ENCODE assay signal across 28 cellular contexts in the genomic region with DNA sequence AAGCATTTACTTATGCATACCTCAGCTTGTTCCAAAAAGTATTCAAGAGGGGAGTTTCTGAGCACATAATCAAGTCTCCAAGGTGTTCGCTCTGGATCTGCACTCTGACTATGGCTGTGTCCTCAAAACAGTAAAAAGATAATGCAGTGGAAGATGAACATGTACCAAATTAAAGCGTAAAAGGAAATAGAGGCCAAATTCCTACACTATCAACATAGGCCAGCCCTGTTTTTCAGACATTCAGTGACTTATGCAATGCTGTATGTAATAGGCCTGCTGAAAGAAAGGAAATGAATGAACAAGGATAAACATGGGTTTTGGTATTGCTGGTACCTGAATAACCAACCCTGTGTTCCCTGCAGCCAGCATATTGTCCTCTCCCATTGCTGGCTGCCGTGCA.
DNase-seq lines count a peak whose midpoint lies in the region; ATAC-seq, FAIRE-seq and TF ChIP-seq lines count a peak whose summit lies in the region.
"Had no signal": no experiment of that assay in that cellular context is flagged by ENCODE, and none has a peak within 500 bp of the region (broad histone marks: within the 10 kb centered on the region; RNA-seq: fewer than 3 reads in every experiment).

No MANE protein-coding gene starts in this region.

- H4K20me1 ChIP-seq in hepatocyte (ENCODE audit: insufficient read depth, poor library complexity, severe bottlenecking) = no peaks in the 10 kb centered on the region

- WGBS in heart left ventricle, 4 donors = 65 to 81% (median 70%) methylated on average over 3 of the region's 3 CpGs
- WGBS in hepatocyte (ENCODE audit: low lambda C conversion rate, missing lambda C conversion rate) = 89% methylated on average over 3 of the region's 3 CpGs
- WGBS in pancreas, 2 donors = 95 to 98% methylated on average over 3 of the region's 3 CpGs

- no peak for ATAC-seq in heart left ventricle
- no peak for ATAC-seq in thoracic aorta (ENCODE audit: insufficient number of reproducible peaks, low FRiP score, low read depth)
- ATAC-seq in pancreas = no peak
- ATAC-seq: activated CD8-positive, alpha-beta T cell treated with anti-CD3 and anti-CD28 coated beads, Interleukin-2, amount 10 ng/mL, durations not matched to agents 7 days and 5 days; CD8-positive, alpha-beta T cell; lower lobe of right lung; Panc1 had no signal

- DNase-seq in heart left ventricle (no peak), cardiac septum (ENCODE audit: low spot score) (no peak), chondrocyte (ENCODE audit: low spot score) (no peak), hepatocyte (ENCODE audit: low spot score) (no peak), thoracic aorta (ENCODE audit: low spot score) (no peak), NOMO-1 treated with dmso at 0.1 percent for 144 hours (lab: John Stamatoyannopoulos, UW; ENCODE audit: unreplicated experiment) (no peak), NCI-H446 (lab: John Stamatoyannopoulos, UW) (no peak), pancreas (no peak)
- DNase-seq: activated CD4-positive, CD25-positive, alpha-beta regulatory T cell treated with anti-CD3 and anti-CD28 coated beads, Interleukin-2, amount 50 U/mL, for 72 hours; activated CD8-positive, alpha-beta T cell treated with anti-CD3 and anti-CD28 coated beads, Interleukin-2, amount 10 ng/mL, durations not matched to agents 7 days and 5 days; activated gamma-delta T cell; AML-193; caudate nucleus; CD8-positive, alpha-beta T cell; DMS 273 treated with DMSO at 0.1 percent for 48 hours; dorsolateral prefrontal cortex; GM23248; islet precursor cell; KG1; lower lobe of right lung; NCI-H146; NCI-H2171; NCI-H524 treated with DMSO at 0.1 percent for 48 hours; T-helper 1 cell had no signal

- H3K27me3 ChIP-seq in heart left ventricle = no peaks in the 10 kb centered on the region
- H3K27me3 ChIP-seq in hepatocyte = no peaks in the 10 kb centered on the region
- no peaks in the 10 kb centered on the region for H3K27me3 ChIP-seq in thoracic aorta (replicated peaks; ENCODE audit: insufficient read depth)
- H3K27me3 ChIP-seq in pancreas = no peaks in the 10 kb centered on the region
- H3K27me3 ChIP-seq: dorsolateral prefrontal cortex, neural progenitor cell had no signal

- H3K36me3 Mint-ChIP-seq in chondrocyte (ENCODE audit: low read depth) = no peaks in the 10 kb centered on the region
- H3K36me3 Mint-ChIP-seq: CD8-positive, alpha-beta T cell; neural progenitor cell had no signal

- no peak for TF ChIP-seq CTCF in heart left ventricle (IDR thresholded peaks at IDR 0.05)
- no peak for TF ChIP-seq CTCF in chondrocyte (IDR thresholded peaks at IDR 0.05)
- TF ChIP-seq CTCF in hepatocyte (IDR thresholded peaks at IDR 0.05; ENCODE audit: poor library complexity) = no peak
- TF ChIP-seq CTCF in thoracic aorta (IDR thresholded peaks at IDR 0.05) = no peak
- TF ChIP-seq CTCF in pancreas (IDR thresholded peaks at IDR 0.05) = no peak

- H3K9me2 ChIP-seq in hepatocyte (replicated peaks; ENCODE audit: insufficient read depth) = no peaks in the 10 kb centered on the region

- no peak overlapping the region for H3K4me3 ChIP-seq in heart left ventricle
- no peak overlapping the region for H3K4me3 ChIP-seq in hepatocyte
- H3K4me3 ChIP-seq in thoracic aorta = no peak overlapping the region
- H3K4me3 ChIP-seq in pancreas = no peak overlapping the region
- H3K4me3 ChIP-seq: dorsolateral prefrontal cortex, GM23248, lower lobe of right lung, neural progenitor cell had no signal

- H3K27ac Mint-ChIP-seq in chondrocyte (ENCODE audit: unreplicated experiment) = peak overlapping the region; percentile 64
- H3K27ac Mint-ChIP-seq: activated CD8-positive, alpha-beta T cell treated with anti-CD3 and anti-CD28 coated beads, Interleukin-2, amount 10 ng/mL, durations not matched to agents 7 days and 5 days; CD8-positive, alpha-beta T cell; neural progenitor cell; progenitor cell of endocrine pancreas had no signal

- H3K27ac ChIP-seq in heart left ventricle = peak overlapping the region in 9 of 12 donors; percentile 9 to 94 (median 84)
- peak overlapping the region; percentile 68 for H3K27ac ChIP-seq in hepatocyte
- peak overlapping the region; percentile 89 to 96 for H3K27ac ChIP-seq in thoracic aorta
- H3K27ac ChIP-seq in pancreas = no peak overlapping the region
- H3K27ac ChIP-seq: GM23248, lower lobe of right lung, neural progenitor cell had no signal

- no peak overlapping the region for H3K4me3 Mint-ChIP-seq in chondrocyte (ENCODE audit: unreplicated experiment)
- H3K4me3 Mint-ChIP-seq: activated CD8-positive, alpha-beta T cell treated with anti-CD3 and anti-CD28 coated beads, Interleukin-2, amount 10 ng/mL, durations not matched to agents 7 days and 5 days; CD8-positive, alpha-beta T cell; neural progenitor cell had no signal

- no peaks in the 10 kb centered on the region for H3K27me3 Mint-ChIP-seq in chondrocyte (ENCODE audit: low read depth)

- H3K9me3 ChIP-seq in heart left ventricle = no peaks in the 10 kb centered on the region
- H3K9me3 ChIP-seq in hepatocyte (ENCODE audit: low read depth) = no peaks in the 10 kb centered on the region
- no peaks in the 10 kb centered on the region for H3K9me3 ChIP-seq in thoracic aorta
- no peaks in the 10 kb centered on the region for H3K9me3 ChIP-seq in pancreas
- H3K9me3 ChIP-seq: lower lobe of right lung had no signal

- no peak overlapping the region for H2AFZ ChIP-seq in hepatocyte
- H2AFZ ChIP-seq: GM23248, neural progenitor cell had no signal

- peaks cover 91% of the 10 kb centered on the region for H3K4me1 Mint-ChIP-seq in chondrocyte (ENCODE audit: low read depth)

- H3K9me3 Mint-ChIP-seq in chondrocyte (ENCODE audit: low read depth) = no peaks in the 10 kb centered on the region
- H3K9me3 Mint-ChIP-seq: CD8-positive, alpha-beta T cell; neural progenitor cell had no signal

- intact Hi-C loops in heart left ventricle (cut with DNase I) = no loop called here
- intact Hi-C loops in cardiac septum (cut with DNase I) = no loop called here
- intact Hi-C loops in pancreas (cut with DNase I) = loop anchor here in 2 of 3 donors (5.0 to 10.0 kb wide), 3 partner anchors 82 to 110 kb away; no protein-coding TSS in a partner anchor

- peaks cover 19 to 95% (median 69%) of the 10 kb centered on the region in 12 donors for H3K4me1 ChIP-seq in heart left ventricle
- H3K4me1 ChIP-seq in hepatocyte (ENCODE audit: insufficient read depth) = peaks cover 5% of the 10 kb centered on the region
- H3K4me1 ChIP-seq in thoracic aorta (ENCODE audit: control insufficient read depth in 1 of 2, low read depth in 2 of 2) = peaks cover 53 to 96% of the 10 kb centered on the region in 2 donors
- peaks cover 0 to 5% (median 0%) of the 10 kb centered on the region in 3 donors for H3K4me1 ChIP-seq in pancreas

- H3K79me2 ChIP-seq in hepatocyte = peaks cover 16% of the 10 kb centered on the region

- no peak overlapping the region for H3K4me2 ChIP-seq in hepatocyte
- H3K4me2 ChIP-seq: neural progenitor cell had no signal

- FAIRE-seq in pancreas (lab: Jason Lieb, UNC) = no peak
- FAIRE-seq: GM18507 had no signal

- no peak for TF ChIP-seq POLR2A in heart left ventricle (IDR thresholded peaks at IDR 0.05)

- H3K36me3 ChIP-seq in heart left ventricle (no peaks in the 10 kb centered on the region), hepatocyte (replicated peaks; ENCODE audit: insufficient read depth, low read depth) (no peaks in the 10 kb centered on the region), thoracic aorta (no peaks in the 10 kb centered on the region), pancreas (no peaks in the 10 kb centered on the region)
- H3K36me3 ChIP-seq: lower lobe of right lung, neural progenitor cell had no signal

Comparison
In these comparisons a context has a peak if more than half of its experiments do, and no peak if none do; other contexts are left out.
1. H3K27ac ChIP-seq: peak in heart left ventricle (9 of 12), hepatocyte (single experiment) and thoracic aorta (2 of 2); none in pancreas (0 of 4).
2. intact Hi-C loops: an anchor here in pancreas (5.0 to 10.0 kb wide); none called in heart left ventricle and cardiac septum.